In the genomic region with DNA sequence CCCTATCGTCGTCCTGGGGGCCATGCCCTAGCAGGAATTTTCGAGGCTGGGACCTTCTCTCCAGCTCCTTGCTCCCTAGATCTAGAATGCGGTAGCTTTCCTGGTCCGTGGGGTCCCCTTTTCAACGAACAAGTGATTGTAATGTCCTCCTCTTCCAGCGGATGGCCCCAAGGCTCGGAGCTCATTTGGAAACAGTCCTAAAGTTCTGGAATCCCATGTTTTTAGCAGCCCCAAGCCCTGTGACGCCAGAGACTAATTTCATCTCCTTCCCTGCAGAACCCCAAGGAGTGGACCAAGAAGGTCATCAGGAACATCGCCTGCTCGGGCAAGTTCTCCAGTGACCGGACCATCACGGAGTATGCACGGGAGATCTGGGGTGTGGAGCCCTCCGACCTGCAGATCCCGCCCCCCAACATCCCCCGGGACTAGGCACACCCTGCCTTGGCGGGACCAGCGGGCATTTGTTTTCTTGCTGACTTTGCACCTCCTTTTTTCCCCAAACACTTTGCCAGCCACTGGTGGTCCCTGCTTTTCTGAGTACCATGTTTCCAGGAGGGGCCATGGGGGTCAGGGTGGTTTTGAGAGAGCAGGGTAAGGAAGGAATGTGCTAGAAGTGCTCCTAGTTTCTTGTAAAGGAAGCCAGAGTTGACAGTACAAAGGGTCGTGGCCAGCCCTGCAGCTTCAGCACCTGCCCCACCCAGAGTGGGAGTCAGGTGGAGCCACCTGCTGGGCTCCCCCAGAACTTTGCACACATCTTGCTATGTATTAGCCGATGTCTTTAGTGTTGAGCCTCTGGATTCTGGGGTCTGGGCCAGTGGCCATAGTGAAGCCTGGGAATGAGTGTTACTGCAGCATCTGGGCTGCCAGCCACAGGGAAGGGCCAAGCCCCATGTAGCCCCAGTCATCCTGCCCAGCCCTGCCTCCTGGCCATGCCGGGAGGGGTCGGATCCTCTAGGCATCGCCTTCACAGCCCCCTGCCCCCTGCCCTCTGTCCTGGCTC, we compare ENCODE assay signal across 9 cellular contexts. TPM values are rescaled to one million over a fixed set of nuclear protein-coding genes. Genes with fewer than 3 reads are reported as not detected.
A peak's percentile ranks its signal among the peaks of the same experiment; 100 is the strongest.
DNase-seq lines count a peak whose midpoint lies in the region; ATAC-seq and TF ChIP-seq lines count a peak whose summit lies in the region.
"Had no signal": no experiment of that assay in that cellular context is flagged by ENCODE, and none has a peak within 500 bp of the region (broad histone marks: within the 10 kb centered on the region; RNA-seq: fewer than 3 reads in every experiment).

No MANE protein-coding gene starts in this region.

- H3K27ac ChIP-seq in muscle layer of colon (ENCODE audit: low read depth, low read length), result peak overlapping the region; percentile 80

- no peak overlapping the region for H3K9ac ChIP-seq in muscle layer of colon (ENCODE audit: low read length)

- ATAC-seq in GM18517 (IDR thresholded peaks at IDR 0.05; ENCODE audit: unreplicated experiment), result no peak

- no peaks in the 10 kb centered on the region for H3K9me3 ChIP-seq in HAP-1
- H3K9me3 ChIP-seq in muscle layer of colon (ENCODE audit: low read length), result no peaks in the 10 kb centered on the region

- no peaks in the 10 kb centered on the region for H3K27me3 Mint-ChIP-seq in dendritic cell treated with granulocyte-macrophage colony-stimulating factor and Interleukin-4, amounts not matched to agents 40 ng/mL and 50 ng/mL, for 4 days

- peaks cover 64% of the 10 kb centered on the region for H3K4me1 Mint-ChIP-seq in dendritic cell treated with granulocyte-macrophage colony-stimulating factor and Interleukin-4, amounts not matched to agents 40 ng/mL and 50 ng/mL, for 4 days (ENCODE audit: low read depth)

- intact Hi-C loops in dendritic cell treated with granulocyte-macrophage colony-stimulating factor and Interleukin-4, amounts not matched to agents 40 ng/mL and 50 ng/mL, for 4 days (cut with micrococcal nuclease), result loop anchor here (10.0 kb wide), 1 partner anchor 302 kb away; the partner anchor contains the start of gene APMAP

- H3K4me3 ChIP-seq in HAP-1 (no peak overlapping the region), muscle layer of colon (ENCODE audit: low read depth in 1 of 2, low read length in 2 of 2) (no peak overlapping the region)

- H3K9me3 Mint-ChIP-seq in dendritic cell treated with granulocyte-macrophage colony-stimulating factor and Interleukin-4, amounts not matched to agents 40 ng/mL and 50 ng/mL, for 4 days, result no peaks in the 10 kb centered on the region
- H3K9me3 Mint-ChIP-seq: activated naive CD4-positive, alpha-beta T cell treated with anti-CD3 and anti-CD28 coated beads, Interleukin-2, amount 50 U/mL, for 72 hours had no signal

- H3K27ac Mint-ChIP-seq in dendritic cell treated with granulocyte-macrophage colony-stimulating factor and Interleukin-4, amounts not matched to agents 40 ng/mL and 50 ng/mL, for 4 days, result peak overlapping the region; percentile 85

- in situ Hi-C loops in HAP-1 (cut with MboI; ENCODE audit: low sequenced_read_pairs), result loop anchor here (10.0 kb wide), 1 partner anchor 302 kb away; the partner anchor contains the start of gene APMAP

- H3K27me3 ChIP-seq in HAP-1 (ENCODE audit: low read depth) (no peaks in the 10 kb centered on the region), muscle layer of colon (ENCODE audit: control insufficient read depth in 1 of 2, insufficient read depth in 2 of 2, low read length in 2 of 2) (no peaks in the 10 kb centered on the region)

- H3K36me3 ChIP-seq in HAP-1 (replicated peaks), result peaks cover 32% of the 10 kb centered on the region
- peaks cover 75% of the 10 kb centered on the region for H3K36me3 ChIP-seq in muscle layer of colon (ENCODE audit: insufficient read depth, low read length)

- no peak overlapping the region for H3K4me3 Mint-ChIP-seq in dendritic cell treated with granulocyte-macrophage colony-stimulating factor and Interleukin-4, amounts not matched to agents 40 ng/mL and 50 ng/mL, for 4 days

- H3K4me1 ChIP-seq in HAP-1 (no peaks in the 10 kb centered on the region), muscle layer of colon (ENCODE audit: insufficient read depth, low read length) (peaks cover 32% of the 10 kb centered on the region)

- H3K36me3 Mint-ChIP-seq in dendritic cell treated with granulocyte-macrophage colony-stimulating factor and Interleukin-4, amounts not matched to agents 40 ng/mL and 50 ng/mL, for 4 days (ENCODE audit: low read depth), result peaks cover 100% of the 10 kb centered on the region
- H3K36me3 Mint-ChIP-seq: activated naive CD4-positive, alpha-beta T cell treated with anti-CD3 and anti-CD28 coated beads, Interleukin-2, amount 50 U/mL, for 72 hours had no signal

- peak; percentile 63 for DNase-seq in NCI-H82 (lab: John Stamatoyannopoulos, UW)
- DNase-seq in NCI-H82 treated with DMSO at 0.1 percent for 48 hours (lab: John Stamatoyannopoulos, UW; ENCODE audit: unreplicated experiment), result no peak
- peak; percentile 24 to 61 for DNase-seq in HAP-1 (ENCODE audit: low spot score in 2 of 2)
- DNase-seq in cerebellar nuclear complex (lab: John Stamatoyannopoulos, UW), result no peak

TF ChIP-seq in PFSK-1, 5 proteins besides CTCF, POLR2A, EP300 and RAD21:
- TF ChIP-seq TAF1 (IDR thresholded peaks at IDR 0.05; ENCODE audit: borderline replicate concordance, insufficient read depth, low read length) (no peak), FOXP2 (optimal IDR thresholded peaks at IDR 0.05; ENCODE audit: borderline replicate concordance, extremely low read depth, extremely low read length, insufficient read depth) (no peak), POLR2AphosphoS5 (IDR thresholded peaks at IDR 0.05; ENCODE audit: low read depth, low read length) (peak; percentile 5; the same call in 1 of the 2 replicates)
- TF ChIP-seq, protein P1, sequence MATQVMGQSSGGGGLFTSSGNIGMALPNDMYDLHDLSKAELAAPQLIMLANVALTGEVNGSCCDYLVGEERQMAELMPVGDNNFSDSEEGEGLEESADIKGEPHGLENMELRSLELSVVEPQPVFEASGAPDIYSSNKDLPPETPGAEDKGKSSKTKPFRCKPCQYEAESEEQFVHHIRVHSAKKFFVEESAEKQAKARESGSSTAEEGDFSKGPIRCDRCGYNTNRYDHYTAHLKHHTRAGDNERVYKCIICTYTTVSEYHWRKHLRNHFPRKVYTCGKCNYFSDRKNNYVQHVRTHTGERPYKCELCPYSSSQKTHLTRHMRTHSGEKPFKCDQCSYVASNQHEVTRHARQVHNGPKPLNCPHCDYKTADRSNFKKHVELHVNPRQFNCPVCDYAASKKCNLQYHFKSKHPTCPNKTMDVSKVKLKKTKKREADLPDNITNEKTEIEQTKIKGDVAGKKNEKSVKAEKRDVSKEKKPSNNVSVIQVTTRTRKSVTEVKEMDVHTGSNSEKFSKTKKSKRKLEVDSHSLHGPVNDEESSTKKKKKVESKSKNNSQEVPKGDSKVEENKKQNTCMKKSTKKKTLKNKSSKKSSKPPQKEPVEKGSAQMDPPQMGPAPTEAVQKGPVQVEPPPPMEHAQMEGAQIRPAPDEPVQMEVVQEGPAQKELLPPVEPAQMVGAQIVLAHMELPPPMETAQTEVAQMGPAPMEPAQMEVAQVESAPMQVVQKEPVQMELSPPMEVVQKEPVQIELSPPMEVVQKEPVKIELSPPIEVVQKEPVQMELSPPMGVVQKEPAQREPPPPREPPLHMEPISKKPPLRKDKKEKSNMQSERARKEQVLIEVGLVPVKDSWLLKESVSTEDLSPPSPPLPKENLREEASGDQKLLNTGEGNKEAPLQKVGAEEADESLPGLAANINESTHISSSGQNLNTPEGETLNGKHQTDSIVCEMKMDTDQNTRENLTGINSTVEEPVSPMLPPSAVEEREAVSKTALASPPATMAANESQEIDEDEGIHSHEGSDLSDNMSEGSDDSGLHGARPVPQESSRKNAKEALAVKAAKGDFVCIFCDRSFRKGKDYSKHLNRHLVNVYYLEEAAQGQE (IDR thresholded peaks at IDR 0.05; ENCODE audit: insufficient read depth in 1 of 2, low read depth in 2 of 2, low read length in 2 of 2), result no peak

RNA-seq across cellular contexts. Expression of gene PYGB, which starts 48.5 kb away (rescaled TPM):
- polyA plus RNA-seq in PFSK-1 (2012; ENCODE audit: insufficient read length, low read depth), result 146 TPM

Comparison
In these comparisons a context has a peak if more than half of its experiments do, and no peak if none do; other contexts are left out.
1. DNase-seq: peak in NCI-H82 (single experiment) and HAP-1 (2 of 2); none in NCI-H82 treated with DMSO at 0.1 percent for 48 hours (single experiment) and cerebellar nuclear complex (0 of 2).